Comparison of ENCODE assay signal across 1 cellular context in genomic region chr2:74507926-74508520, GRCh38.
TF ChIP-seq lines count a peak whose summit lies in the region.

No MANE protein-coding gene starts in this region.

TF ChIP-seq in HepG2, 621 proteins besides CTCF, POLR2A, EP300 and RAD21 (continues in another document):
- TF ChIP-seq ZNF441 (CRISPR knock-in tag; IDR thresholded peaks at IDR 0.05; ENCODE audit: borderline replicate concordance) (no peak), ZNF652 (CRISPR knock-in tag; IDR thresholded peaks at IDR 0.05; ENCODE audit: borderline replicate concordance, low read depth) (no peak), SMYD3 (CRISPR knock-in tag; IDR thresholded peaks at IDR 0.05) (no peak), SMARCC2 (IDR thresholded peaks at IDR 0.05) (no peak), ZNF792 (CRISPR knock-in tag; IDR thresholded peaks at IDR 0.05) (no peak), GZF1 (CRISPR knock-in tag; IDR thresholded peaks at IDR 0.05) (no peak), ZSCAN5A (CRISPR knock-in tag; IDR thresholded peaks at IDR 0.05; ENCODE audit: borderline replicate concordance) (no peak), TOPORS (CRISPR knock-in tag; IDR thresholded peaks at IDR 0.05) (no peak), NCOA5 (CRISPR knock-in tag; IDR thresholded peaks at IDR 0.05) (no peak), SP140L (CRISPR knock-in tag; IDR thresholded peaks at IDR 0.05; ENCODE audit: borderline replicate concordance) (no peak), ELF1 (CRISPR knock-in tag; IDR thresholded peaks at IDR 0.05) (no peak), ZBTB7A (CRISPR knock-in tag; IDR thresholded peaks at IDR 0.05) (peak; percentile 45; the same call in 1 of the 2 replicates), ZNF263 (CRISPR knock-in tag; IDR thresholded peaks at IDR 0.05) (peak; percentile 74), GTF2F1 (IDR thresholded peaks at IDR 0.05; ENCODE audit: low read length) (no peak), KDM1A (CRISPR knock-in tag; IDR thresholded peaks at IDR 0.05) (no peak), ZNF720 (CRISPR knock-in tag; IDR thresholded peaks at IDR 0.05) (no peak), ATF3 (CRISPR knock-in tag; IDR thresholded peaks at IDR 0.05) (no peak), MAFG (CRISPR knock-in tag; IDR thresholded peaks at IDR 0.05) (no peak), ZNF10 (CRISPR knock-in tag; IDR thresholded peaks at IDR 0.05; ENCODE audit: borderline replicate concordance, low read depth) (no peak), ZNF672 (CRISPR knock-in tag; IDR thresholded peaks at IDR 0.05) (no peak), ZNF383 (CRISPR knock-in tag; IDR thresholded peaks at IDR 0.05; ENCODE audit: borderline replicate concordance) (no peak), U2AF1 (optimal IDR thresholded peaks at IDR 0.05; ENCODE audit: low read depth, low read length) (no peak), LRRFIP1 (CRISPR knock-in tag; conservative IDR thresholded peaks at IDR 0.05) (no peak), PLRG1 (conservative IDR thresholded peaks at IDR 0.05) (no peak), TIGD3 (CRISPR knock-in tag; IDR thresholded peaks at IDR 0.05; ENCODE audit: borderline replicate concordance) (no peak), LCORL (IDR thresholded peaks at IDR 0.05) (no peak), LCORL (CRISPR knock-in tag; IDR thresholded peaks at IDR 0.05) (no peak), ZNF280D (CRISPR knock-in tag; IDR thresholded peaks at IDR 0.05) (no peak), RARG (CRISPR knock-in tag; IDR thresholded peaks at IDR 0.05; ENCODE audit: low read depth) (no peak; the same call in 1 of the 2 replicates), ZNF816 (CRISPR knock-in tag; IDR thresholded peaks at IDR 0.05; ENCODE audit: borderline replicate concordance) (0 out of 2 replicates have a peak, but pooled peaks have one; percentile 27), TARDBP (CRISPR knock-in tag; IDR thresholded peaks at IDR 0.05) (0 out of 2 replicates have a peak, but pooled peaks have one; percentile 7), RFXANK (CRISPR knock-in tag; IDR thresholded peaks at IDR 0.05) (no peak), SOX13 (IDR thresholded peaks at IDR 0.05) (no peak), SOX13 (CRISPR knock-in tag; conservative IDR thresholded peaks at IDR 0.05 in 1 of 2, IDR thresholded peaks at IDR 0.05 in 1 of 2) (peak; percentile 2 to 55; a peak in 2 of 4 replicates), JARID2 (CRISPR knock-in tag; IDR thresholded peaks at IDR 0.05; ENCODE audit: insufficient replicate concordance) (no peak), ZNF382 (CRISPR knock-in tag; IDR thresholded peaks at IDR 0.05; ENCODE audit: borderline replicate concordance) (no peak), SP2 (CRISPR knock-in tag; IDR thresholded peaks at IDR 0.05) (no peak), CCAR2 (optimal IDR thresholded peaks at IDR 0.05; ENCODE audit: low read depth, low read length) (no peak), ZNF468 (CRISPR knock-in tag; IDR thresholded peaks at IDR 0.05) (no peak), ZNF850 (CRISPR knock-in tag; conservative IDR thresholded peaks at IDR 0.05) (0 out of 2 replicates have a peak, but pooled peaks have one; percentile 11), RARA (CRISPR knock-in tag; IDR thresholded peaks at IDR 0.05) (no peak), POLR2AphosphoS5 (IDR thresholded peaks at IDR 0.05; ENCODE audit: low read depth, low read length) (no peak; the same call in 1 of the 2 replicates), ASH2L (IDR thresholded peaks at IDR 0.05; ENCODE audit: insufficient read length, low read depth, low read length) (peak; percentile 40), ZBTB3 (CRISPR knock-in tag; IDR thresholded peaks at IDR 0.05; ENCODE audit: borderline replicate concordance, low read depth) (no peak), ZFAT (CRISPR knock-in tag; conservative IDR thresholded peaks at IDR 0.05) (no peak), PAX8 (CRISPR knock-in tag; IDR thresholded peaks at IDR 0.05; ENCODE audit: borderline replicate concordance) (no peak), SRSF4 (IDR thresholded peaks at IDR 0.05; ENCODE audit: low read depth, low read length, poor library complexity, severe bottlenecking) (no peak), ZNF225 (CRISPR knock-in tag; IDR thresholded peaks at IDR 0.05) (no peak; the same call in 1 of the 2 replicates), CREBL2 (CRISPR knock-in tag; IDR thresholded peaks at IDR 0.05; ENCODE audit: borderline replicate concordance) (no peak), SMC3 (IDR thresholded peaks at IDR 0.05; ENCODE audit: low read length) (no peak), PCBP1 (IDR thresholded peaks at IDR 0.05; ENCODE audit: borderline replicate concordance, low read depth, low read length) (0 out of 2 replicates have a peak, but pooled peaks have one; percentile 16), RXRA (CRISPR knock-in tag; IDR thresholded peaks at IDR 0.05) (peak; percentile 43; the same call in 1 of the 2 replicates), ZNF496 (CRISPR knock-in tag; IDR thresholded peaks at IDR 0.05; ENCODE audit: insufficient replicate concordance) (no peak), ATF2 (CRISPR knock-in tag; IDR thresholded peaks at IDR 0.05) (no peak), SYNCRIP (IDR thresholded peaks at IDR 0.05; ENCODE audit: insufficient read depth, low read depth, low read length) (no peak), ARNT2 (CRISPR knock-in tag; IDR thresholded peaks at IDR 0.05; ENCODE audit: low read depth) (0 out of 2 replicates have a peak, but pooled peaks have one; percentile 5), ZNF549 (CRISPR knock-in tag; IDR thresholded peaks at IDR 0.05) (no peak), ZMYM3 (CRISPR knock-in tag; IDR thresholded peaks at IDR 0.05) (peak; percentile 74; the same call in 1 of the 2 replicates), HNF4A (CRISPR knock-in tag; IDR thresholded peaks at IDR 0.05) (peak; percentile 18; the same call in 1 of the 2 replicates), ZHX1 (CRISPR knock-in tag; IDR thresholded peaks at IDR 0.05; ENCODE audit: low read depth) (0 out of 2 replicates have a peak, but pooled peaks have one; percentile 17), TERF1 (CRISPR knock-in tag; IDR thresholded peaks at IDR 0.05) (no peak), KDM2A (CRISPR knock-in tag; IDR thresholded peaks at IDR 0.05; ENCODE audit: borderline replicate concordance, low read depth) (peak; percentile 52), ZNF430 (CRISPR knock-in tag; IDR thresholded peaks at IDR 0.05) (peak; percentile 85), ETV6 (CRISPR knock-in tag; conservative IDR thresholded peaks at IDR 0.05) (no peak)
